8 cellular contexts compared by ENCODE assay signal in the genomic region with DNA sequence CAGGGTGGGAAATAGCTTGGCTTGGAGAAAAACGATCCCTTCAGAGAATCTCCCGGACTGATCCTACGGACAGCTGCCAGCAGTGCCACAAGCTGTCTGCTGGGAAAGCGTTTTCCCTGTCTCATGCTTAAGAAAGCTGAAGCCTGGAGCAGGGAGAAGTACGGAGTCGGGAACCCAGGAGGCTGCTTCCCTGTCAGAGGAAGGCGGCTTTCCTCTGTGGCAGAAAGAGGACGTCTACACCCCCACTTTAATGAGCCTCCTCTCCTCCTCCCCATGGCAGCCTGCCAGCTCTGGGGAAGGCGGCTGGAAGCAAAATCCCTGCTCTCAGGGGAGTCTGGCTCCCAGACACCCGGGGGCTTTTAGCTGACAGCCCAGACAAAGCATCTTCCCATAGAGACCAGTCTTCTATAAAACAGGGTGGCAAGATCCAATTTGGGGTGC. TPM values are rescaled to one million over a fixed set of nuclear protein-coding genes. Genes with fewer than 3 reads are reported as not detected.
DNase-seq lines count a peak whose midpoint lies in the region; ATAC-seq and TF ChIP-seq lines count a peak whose summit lies in the region.

No MANE protein-coding gene starts in this region.

- peak; percentile 50 for ATAC-seq in left colon
- no peak for ATAC-seq in HG03097 (IDR thresholded peaks at IDR 0.05; ENCODE audit: low FRiP score, unreplicated experiment)
- no peak for ATAC-seq in HG02759 (IDR thresholded peaks at IDR 0.05; ENCODE audit: unreplicated experiment)

- peak overlapping the region; percentile 8 for H3K27ac ChIP-seq in HL-60 (replicated peaks)

- H3K4me3 ChIP-seq in AG10803 (ENCODE audit: low read length) = no peak overlapping the region
- no peak overlapping the region for H3K4me3 ChIP-seq in HL-60 (replicated peaks; ENCODE audit: insufficient read depth, low read length)

- intact Hi-C loops in left colon (cut with DNase I, micrococcal nuclease) = no loop called here

- H3K27me3 ChIP-seq in HL-60 (ENCODE audit: insufficient read depth, poor library complexity, severe bottlenecking) = no peaks in the 10 kb centered on the region

- DNase-seq in AG10803 (ENCODE audit: low read depth) (peak; percentile 12), HL-60 (ENCODE audit: low read depth in 1 of 2, low spot score in 1 of 2) (peak in 1 of 2 experiments; percentile 24), UCSD-AML1 (lab: John Stamatoyannopoulos, UW; ENCODE audit: unreplicated experiment) (peak; percentile 46), left colon (peak; percentile 60 to 71), RPMI8226 (no peak), iPS-NIHi11 (ENCODE audit: low spot score) (no peak)

- TF ChIP-seq CTCF in AG10803 (conservative IDR thresholded peaks at IDR 0.05; ENCODE audit: low read length) = no peak
- no peak for TF ChIP-seq CTCF in HL-60 (IDR thresholded peaks at IDR 0.05; ENCODE audit: insufficient read depth, low read length)

RNA-seq across cellular contexts. Expression of a gene that starts 7.3 kb away (rescaled TPM):
- 10 to 100 TPM in 1 of 2 donors, 1 to 10 TPM in 1; 5.5 to 11.0 TPM for total RNA-seq in left colon

Comparison
In these comparisons a context has a peak if more than half of its experiments do, and no peak if none do; other contexts are left out.
1. DNase-seq: peak in AG10803 (single experiment), UCSD-AML1 (single experiment) and left colon (2 of 2); none in RPMI8226 (single experiment) and iPS-NIHi11 (single experiment).